ENCODE assay signal across 14 cellular contexts in genomic region chr6:23454090-23454998, GRCh38.
A peak's percentile ranks its signal among the peaks of the same experiment; 100 is the strongest.
DNase-seq lines count a peak whose midpoint lies in the region; ATAC-seq and TF ChIP-seq lines count a peak whose summit lies in the region.
"Had no signal": no experiment of that assay in that cellular context is flagged by ENCODE, and none has a peak within 500 bp of the region (broad histone marks: within the 10 kb centered on the region; RNA-seq: fewer than 3 reads in every experiment).

No MANE protein-coding gene starts in this region.

- peak overlapping the region; percentile 5 for H2AFZ ChIP-seq in neural progenitor cell (replicated peaks)

- H4K20me1 ChIP-seq in neural progenitor cell (ENCODE audit: low read depth) = no peaks in the 10 kb centered on the region

- POLR2A ChIA-PET in naive thymus-derived CD8-positive, alpha-beta T cell (lab: Charles Lee) = no interaction called here

- H3K27me3 ChIP-seq in neural progenitor cell = no peaks in the 10 kb centered on the region

- H3K4me1 Mint-ChIP-seq in brain = peaks cover 19% of the 10 kb centered on the region
- H3K4me1 Mint-ChIP-seq in neural progenitor cell = peaks cover 4% of the 10 kb centered on the region
- H3K4me1 Mint-ChIP-seq in naive thymus-derived CD8-positive, alpha-beta T cell = no peaks in the 10 kb centered on the region
- H3K4me1 Mint-ChIP-seq: CD4-positive, CD25-positive, alpha-beta regulatory T cell had no signal

- peak overlapping the region; percentile 11 for H3K4me2 ChIP-seq in neural progenitor cell

- peak; percentile 45 for DNase-seq in GM12865 (ENCODE audit: low read depth)
- DNase-seq in NCI-H345 (lab: John Stamatoyannopoulos, UW) = peak; percentile 50
- peak; percentile 17 for DNase-seq in neural progenitor cell (ENCODE audit: low spot score)
- DNase-seq in SIG-M5 treated with dmso at 0.1 percent for 504 hours (lab: John Stamatoyannopoulos, UW; ENCODE audit: unreplicated experiment) = no peak
- DNase-seq in naive thymus-derived CD8-positive, alpha-beta T cell = no peak
- DNase-seq in DMS 273 (lab: John Stamatoyannopoulos, UW; ENCODE audit: unreplicated experiment) = no peak
- DNase-seq: activated CD4-positive, alpha-beta T cell treated with anti-CD3 and anti-CD28 coated beads for 4 hours; activated T-cell treated with anti-CD3 and anti-CD28 coated beads, Interleukin-2, amount 50 U/mL, for 4 hours; CD4-positive, CD25-positive, alpha-beta regulatory T cell; effector CD4-positive, alpha-beta T cell; NCI-H1930 had no signal

- no peaks in the 10 kb centered on the region for H3K36me3 ChIP-seq in neural progenitor cell

- no peaks in the 10 kb centered on the region for H3K9me3 ChIP-seq in neural progenitor cell (ENCODE audit: low read depth)

- H3F3A ChIP-seq in neural progenitor cell (ENCODE audit: low read depth) = no peaks in the 10 kb centered on the region

- no peaks in the 10 kb centered on the region for H3K4me1 ChIP-seq in neural progenitor cell

- H3K36me3 Mint-ChIP-seq in brain = no peaks in the 10 kb centered on the region
- no peaks in the 10 kb centered on the region for H3K36me3 Mint-ChIP-seq in neural progenitor cell
- H3K36me3 Mint-ChIP-seq in naive thymus-derived CD8-positive, alpha-beta T cell = no peaks in the 10 kb centered on the region
- H3K36me3 Mint-ChIP-seq: CD4-positive, CD25-positive, alpha-beta regulatory T cell had no signal

- H3K27ac Mint-ChIP-seq in brain (peak overlapping the region; percentile 43 to 95 (median 81)), neural progenitor cell (no peak overlapping the region)
- H3K27ac Mint-ChIP-seq in naive thymus-derived CD8-positive, alpha-beta T cell = no peak overlapping the region
- H3K27ac Mint-ChIP-seq: CD4-positive, CD25-positive, alpha-beta regulatory T cell; T-helper 1 cell treated with Interleukin-12 subunit alpha and Interleukin-12 subunit beta and Interleukin-4 antibody, amounts not matched to agents 30 μg/mL and 1 μg/mL, for 36 hours had no signal

- H3K27me3 Mint-ChIP-seq in brain (no peaks in the 10 kb centered on the region), neural progenitor cell (ENCODE audit: insufficient read depth, low read depth) (no peaks in the 10 kb centered on the region)
- H3K27me3 Mint-ChIP-seq in naive thymus-derived CD8-positive, alpha-beta T cell = no peaks in the 10 kb centered on the region
- H3K27me3 Mint-ChIP-seq: CD4-positive, CD25-positive, alpha-beta regulatory T cell had no signal

- H3K27ac ChIP-seq in neural progenitor cell = no peak overlapping the region
- H3K27ac ChIP-seq: skin epidermis had no signal

- TF ChIP-seq CTCF in GM12865 (IDR thresholded peaks at IDR 0.05; ENCODE audit: insufficient read depth, low read depth, low read length, missing control alignments) (no peak), brain (conservative IDR thresholded peaks at IDR 0.05) (no peak), neural progenitor cell (IDR thresholded peaks at IDR 0.05) (no peak)

- ATAC-seq in naive thymus-derived CD8-positive, alpha-beta T cell = no peak
- ATAC-seq: activated T-cell treated with anti-CD3 and anti-CD28 coated beads, Interleukin-2, amount 50 U/mL, for 4 hours had no signal

- H3K9me3 Mint-ChIP-seq in brain (peaks cover 0 to 5% (median 0%) of the 10 kb centered on the region in 5 experiments), neural progenitor cell (no peaks in the 10 kb centered on the region)
- H3K9me3 Mint-ChIP-seq in naive thymus-derived CD8-positive, alpha-beta T cell = peaks cover 0 to 9% (median 0%) of the 10 kb centered on the region in 9 donors

- H3K4me3 ChIP-seq in GM12865 (ENCODE audit: low read depth, low read length) (no peak overlapping the region), neural progenitor cell (no peak overlapping the region)
- H3K4me3 ChIP-seq: skin epidermis had no signal

- H3K4me3 Mint-ChIP-seq in brain (peak overlapping the region in 1 of 5 experiments; percentile 50), neural progenitor cell (no peak overlapping the region)
- no peak overlapping the region for H3K4me3 Mint-ChIP-seq in naive thymus-derived CD8-positive, alpha-beta T cell
- H3K4me3 Mint-ChIP-seq: activated T-cell treated with anti-CD3 and anti-CD28 coated beads, Interleukin-2, amount 50 U/mL, for 4 hours; CD4-positive, CD25-positive, alpha-beta regulatory T cell; T-helper 1 cell treated with Interleukin-12 subunit alpha and Interleukin-12 subunit beta and Interleukin-4 antibody, amounts not matched to agents 30 μg/mL and 1 μg/mL, for 36 hours had no signal

- no peaks in the 10 kb centered on the region for H3K79me2 ChIP-seq in neural progenitor cell (ENCODE audit: low read depth)

- no peak overlapping the region for H3K9ac ChIP-seq in neural progenitor cell

Comparison
In these comparisons a context has a peak if more than half of its experiments do, and no peak if none do; other contexts are left out.
1. DNase-seq: peak in GM12865 (single experiment), NCI-H345 (single experiment) and neural progenitor cell (single experiment); none in SIG-M5 treated with dmso at 0.1 percent for 504 hours (single experiment), naive thymus-derived CD8-positive, alpha-beta T cell (0 of 10) and DMS 273 (single experiment).
2. H3K27ac Mint-ChIP-seq: peak in brain (5 of 5); none in neural progenitor cell (single experiment) and naive thymus-derived CD8-positive, alpha-beta T cell (0 of 10).